In the genomic region with DNA sequence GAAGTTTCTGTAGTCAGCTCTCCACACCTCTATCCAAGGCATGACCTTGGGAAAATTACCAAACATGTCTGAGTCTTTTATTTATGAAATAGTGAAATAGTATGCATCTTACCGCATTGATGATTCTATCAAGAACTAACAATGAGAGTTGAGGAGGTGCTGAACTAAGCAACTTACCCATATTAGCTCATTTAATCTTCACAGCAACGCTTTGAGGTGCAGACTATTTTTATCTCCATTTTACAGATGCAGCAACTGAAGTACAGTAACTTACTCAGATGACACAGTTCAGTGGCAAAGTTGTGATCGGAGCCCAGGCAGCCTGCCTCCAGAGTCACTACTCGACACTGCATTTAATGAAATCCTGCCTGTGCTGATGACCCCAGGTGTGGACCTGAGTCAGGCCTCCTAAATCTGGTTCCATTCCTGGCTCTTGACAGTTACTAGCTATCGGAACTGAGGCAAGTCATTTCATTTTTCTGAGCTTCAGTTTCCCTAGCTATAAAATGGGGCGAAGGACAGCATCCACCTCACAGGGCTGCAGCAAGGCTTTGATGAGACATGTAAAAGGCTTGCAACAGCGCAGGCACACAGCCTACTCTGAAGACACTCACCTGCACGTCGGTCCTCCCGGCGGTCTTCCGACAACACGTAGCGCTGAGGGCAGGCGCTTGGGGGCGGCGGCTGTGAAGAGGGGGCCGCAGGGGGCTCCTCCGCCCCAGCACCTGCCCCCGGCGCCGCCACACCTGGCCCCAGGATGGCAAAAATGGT, we compare ENCODE assay signal across 8 cellular contexts. TPM values are rescaled to one million over a fixed set of nuclear protein-coding genes. Genes with fewer than 3 reads are reported as not detected.
DNase-seq lines count a peak whose midpoint lies in the region; ATAC-seq and TF ChIP-seq lines count a peak whose summit lies in the region.

No MANE protein-coding gene starts in this region.

- H3K79me2 ChIP-seq in SU-DHL-6 (ENCODE audit: insufficient read depth, low read length), result peaks cover 17% of the 10 kb centered on the region; the same call in 1 of the 2 replicates

- no peak overlapping the region for H2AFZ ChIP-seq in SU-DHL-6 (ENCODE audit: low read depth, low read length, severe bottlenecking)

- ATAC-seq in esophagus mucosa, result peak; percentile 1
- ATAC-seq in GM21390 (IDR thresholded peaks at IDR 0.05; ENCODE audit: unreplicated experiment), result no peak
- ATAC-seq in HG02763 (IDR thresholded peaks at IDR 0.05; ENCODE audit: unreplicated experiment), result no peak

- H3K36me3 ChIP-seq in SU-DHL-6 (ENCODE audit: low read length) (no peaks in the 10 kb centered on the region), rectal smooth muscle tissue (ENCODE audit: control insufficient read depth, insufficient read depth, low read length) (peaks cover 9% of the 10 kb centered on the region)

- H3K4me2 ChIP-seq in SU-DHL-6 (ENCODE audit: low read depth, low read length, poor library complexity, severe bottlenecking), result peak overlapping the region; percentile 80

- DNase-seq in Kasumi-1 (lab: John Stamatoyannopoulos, UW), result no peak
- no peak for DNase-seq in DMS114 treated with DMSO at 0.1 percent for 48 hours (lab: John Stamatoyannopoulos, UW; ENCODE audit: unreplicated experiment)

- H3K4me1 ChIP-seq in rectal smooth muscle tissue (ENCODE audit: control insufficient read depth, insufficient read depth, low read length), result peaks cover 9% of the 10 kb centered on the region

- no peaks in the 10 kb centered on the region for H4K20me1 ChIP-seq in SU-DHL-6 (ENCODE audit: low read depth, low read length)

- H3K4me3 ChIP-seq in GM12875 (ENCODE audit: low read depth, low read length) (peak overlapping the region; percentile 63), SU-DHL-6 (ENCODE audit: insufficient read depth, low read length, poor library complexity, severe bottlenecking) (peak overlapping the region; percentile 77), rectal smooth muscle tissue (ENCODE audit: low read length) (peak overlapping the region; percentile 54)

- H3K9ac ChIP-seq in SU-DHL-6 (ENCODE audit: low read length) (peak overlapping the region; percentile 82; the same call in 1 of the 2 replicates), rectal smooth muscle tissue (ENCODE audit: low read length) (peak overlapping the region; percentile 41)

- H3K9me2 ChIP-seq in SU-DHL-6 (replicated peaks; ENCODE audit: insufficient read depth, low read length), result no peaks in the 10 kb centered on the region

- TF ChIP-seq CTCF in GM12875 (IDR thresholded peaks at IDR 0.05; ENCODE audit: borderline replicate concordance, insufficient read depth, low read depth, low read length) (no peak), SU-DHL-6 (IDR thresholded peaks at IDR 0.05; ENCODE audit: insufficient read depth, low read length, poor library complexity, severe bottlenecking) (no peak)

- H3K27ac ChIP-seq in SU-DHL-6 (ENCODE audit: low read depth, low read length) (no peak overlapping the region), rectal smooth muscle tissue (ENCODE audit: low read depth, low read length) (no peak overlapping the region)

- no peaks in the 10 kb centered on the region for H3K27me3 ChIP-seq in SU-DHL-6 (ENCODE audit: low read length)
- H3K27me3 ChIP-seq in rectal smooth muscle tissue (ENCODE audit: control insufficient read depth, insufficient read depth, low read length), result no peaks in the 10 kb centered on the region

- no peaks in the 10 kb centered on the region for H3F3A ChIP-seq in SU-DHL-6 (ENCODE audit: insufficient read depth)

- no peaks in the 10 kb centered on the region for H3K9me3 ChIP-seq in SU-DHL-6 (ENCODE audit: insufficient read depth, low read length)

RNA-seq across cellular contexts. Expression of a gene that starts 1.6 kb away (rescaled TPM):
- total RNA-seq in esophagus mucosa, result 3.7 TPM

RNA-seq across cellular contexts. Expression of a gene that starts 13.7 kb away (rescaled TPM):
- total RNA-seq in esophagus mucosa, result not detected

RNA-seq across cellular contexts. Expression of a gene that starts 14.9 kb away (rescaled TPM):
- 10.0 TPM for total RNA-seq in esophagus mucosa

RNA-seq across cellular contexts. Expression of a gene that starts 36.7 kb away (rescaled TPM):
- total RNA-seq in esophagus mucosa, result not detected

RNA-seq across cellular contexts. Expression of a gene that starts 37.9 kb away (rescaled TPM):
- total RNA-seq in esophagus mucosa, result 42.9 TPM
